8 cellular contexts compared by ENCODE assay signal in the genomic region with DNA sequence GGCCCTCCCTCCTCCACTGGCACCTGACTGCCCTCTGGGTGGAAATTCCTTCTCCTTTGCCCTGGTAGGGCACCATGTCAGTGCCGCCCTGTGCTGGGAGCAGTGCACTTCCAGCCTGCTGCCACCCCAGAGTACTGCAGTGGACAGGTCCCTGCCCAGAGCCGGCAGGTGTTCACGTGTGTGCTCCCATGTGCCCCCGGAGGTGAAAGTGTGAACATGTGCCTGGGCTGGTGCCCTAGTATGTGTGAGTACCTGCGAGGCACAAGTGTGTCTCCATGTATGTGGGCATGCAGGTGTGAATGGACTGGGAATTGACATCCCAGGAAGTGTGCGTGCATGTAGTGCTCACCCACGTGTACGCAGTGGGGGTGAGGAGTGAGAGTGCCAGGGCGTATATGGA. TPM values are rescaled to one million over a fixed set of nuclear protein-coding genes. Genes with fewer than 3 reads are reported as not detected.
A peak's percentile ranks its signal among the peaks of the same experiment; 100 is the strongest.
DNase-seq lines count a peak whose midpoint lies in the region; ATAC-seq, FAIRE-seq and TF ChIP-seq lines count a peak whose summit lies in the region.

No MANE protein-coding gene starts in this region.

- DNase-seq in cardiac muscle cell (ENCODE audit: low read depth in 1 of 2, low spot score in 1 of 2) (peak in 1 of 2 donors; percentile 16), left ventricle myocardium superior (no peak), iPS-NIHi11 (ENCODE audit: low spot score) (peak; percentile 86), GM03348 (ENCODE audit: low spot score) (no peak), GM12892 (ENCODE audit: insufficient read length) (no peak)
- peak; percentile 58 for DNase-seq in activated CD4-positive, alpha-beta memory T cell treated with anti-CD3 and anti-CD28 coated beads for 36 hours

- ATAC-seq in left ventricle myocardium superior (no peak), HG02885 (IDR thresholded peaks at IDR 0.05; ENCODE audit: poor library complexity, unreplicated experiment) (no peak), GM21381 (IDR thresholded peaks at IDR 0.05; ENCODE audit: unreplicated experiment) (no peak)

- peak; percentile 9 for TF ChIP-seq CTCF in cardiac muscle cell (IDR thresholded peaks at IDR 0.05; ENCODE audit: low read depth, low read length)

- H3K9me3 Mint-ChIP-seq in activated CD4-positive, alpha-beta memory T cell treated with anti-CD3 and anti-CD28 coated beads for 36 hours: no peaks in the 10 kb centered on the region

- no peaks in the 10 kb centered on the region for H3K4me1 ChIP-seq in cardiac muscle cell (ENCODE audit: low read depth)

- no peak overlapping the region for H3K27ac ChIP-seq in cardiac muscle cell

- no peaks in the 10 kb centered on the region for H3K9me3 ChIP-seq in cardiac muscle cell (ENCODE audit: low read depth)

- CTCF ChIA-PET in activated CD4-positive, alpha-beta memory T cell treated with anti-CD3 and anti-CD28 coated beads for 36 hours (lab: Charles Lee): interaction anchor here (1.0 to 1.9 kb wide), 3 partner anchors 13 to 139 kb away, joined by 3 to 6 read pairs (median 4); no protein-coding TSS in a partner anchor

- H3K4me3 ChIP-seq in cardiac muscle cell: no peak overlapping the region

- no peaks in the 10 kb centered on the region for H3K36me3 ChIP-seq in cardiac muscle cell

- no peaks in the 10 kb centered on the region for H3K27me3 ChIP-seq in cardiac muscle cell

- intact Hi-C loops in left ventricle myocardium superior (cut with micrococcal nuclease): no loop called here
- intact Hi-C loops in activated CD4-positive, alpha-beta memory T cell treated with anti-CD3 and anti-CD28 coated beads for 36 hours (cut with micrococcal nuclease): no loop called here

- no peak overlapping the region for H3K27ac Mint-ChIP-seq in activated CD4-positive, alpha-beta memory T cell treated with anti-CD3 and anti-CD28 coated beads for 36 hours

- H3K27me3 Mint-ChIP-seq in activated CD4-positive, alpha-beta memory T cell treated with anti-CD3 and anti-CD28 coated beads for 36 hours: no peaks in the 10 kb centered on the region

- no peak for FAIRE-seq in GM12892 (lab: Jason Lieb, UNC)

- peaks cover under 1% of the 10 kb centered on the region for H3K36me3 Mint-ChIP-seq in activated CD4-positive, alpha-beta memory T cell treated with anti-CD3 and anti-CD28 coated beads for 36 hours

- no peak for TF ChIP-seq POLR2A in GM12892 (IDR thresholded peaks at IDR 0.05; ENCODE audit: low read depth, low read length)

- no peak overlapping the region for H3K4me3 Mint-ChIP-seq in activated CD4-positive, alpha-beta memory T cell treated with anti-CD3 and anti-CD28 coated beads for 36 hours

- H3K4me1 Mint-ChIP-seq in activated CD4-positive, alpha-beta memory T cell treated with anti-CD3 and anti-CD28 coated beads for 36 hours (ENCODE audit: low read depth): peaks cover 16% of the 10 kb centered on the region

- POLR2A ChIA-PET in activated CD4-positive, alpha-beta memory T cell treated with anti-CD3 and anti-CD28 coated beads for 36 hours (lab: Charles Lee): no interaction called here

RNA-seq across cellular contexts. Expression of a gene that starts 29.4 kb away (rescaled TPM):
- total RNA-seq in cardiac muscle cell (8.0 and 9.4 TPM in 2 replicates), left ventricle myocardium superior (1.5 TPM)
- polyA plus RNA-seq in cardiac muscle cell: 6.2 and 8.9 TPM in 2 replicates
- total RNA-seq in activated CD4-positive, alpha-beta memory T cell treated with anti-CD3 and anti-CD28 coated beads for 36 hours: 1 to 10 TPM; 4.4 to 5.9 TPM
- 1.1 TPM for polyA plus RNA-seq in GM12892 (2012; ENCODE audit: missing spikeins)

RNA-seq across cellular contexts. Expression of a gene that starts 33.4 kb away (rescaled TPM):
- 8.1 and 14.6 TPM in 2 replicates for total RNA-seq in cardiac muscle cell
- polyA plus RNA-seq in cardiac muscle cell: 3.8 and 7.4 TPM in 2 replicates
- total RNA-seq in left ventricle myocardium superior: 7.8 TPM
- 1 to 10 TPM; 3.4 to 4.3 TPM for total RNA-seq in activated CD4-positive, alpha-beta memory T cell treated with anti-CD3 and anti-CD28 coated beads for 36 hours
- 0.04 TPM for polyA plus RNA-seq in GM12892 (2012; ENCODE audit: missing spikeins)

Comparison
In these comparisons a context has a peak if more than half of its experiments do, and no peak if none do; other contexts are left out.
1. DNase-seq: peak in activated CD4-positive, alpha-beta memory T cell treated with anti-CD3 and anti-CD28 coated beads for 36 hours (single experiment) and iPS-NIHi11 (single experiment); none in left ventricle myocardium superior (single experiment), GM03348 (single experiment) and GM12892 (single experiment).